In genomic region chr2:198004921-198005829, GRCh38 we compare ENCODE assay signal across 8 cellular contexts.
DNase-seq lines count a peak whose midpoint lies in the region; ATAC-seq, FAIRE-seq and TF ChIP-seq lines count a peak whose summit lies in the region.

No MANE protein-coding gene starts in this region.

- H2BK120ac ChIP-seq in neuronal stem cell (ENCODE audit: low read depth, low read length), result no peak overlapping the region

- intact Hi-C loops in heart left ventricle (cut with DNase I) (no loop called here), cardiac septum (cut with DNase I) (no loop called here)

- H3K27me3 ChIP-seq in heart left ventricle (no peaks in the 10 kb centered on the region), neuronal stem cell (ENCODE audit: control insufficient read depth in 3 of 3, insufficient read depth in 3 of 3, low read depth in 1 of 3, low read length in 3 of 3) (no peaks in the 10 kb centered on the region)

- no peak overlapping the region for H3K4me2 ChIP-seq in neuronal stem cell (ENCODE audit: insufficient read depth, low read length, poor library complexity, severe bottlenecking)

- no peak overlapping the region for H2BK12ac ChIP-seq in neuronal stem cell (ENCODE audit: low read length)

- H3K4me1 ChIP-seq in heart left ventricle (peaks cover 0 to 32% (median 11%) of the 10 kb centered on the region in 12 donors), neuronal stem cell (ENCODE audit: control insufficient read depth in 2 of 2, insufficient read depth in 1 of 2, low read depth in 1 of 2, low read length in 2 of 2) (no peaks in the 10 kb centered on the region)

- no peak overlapping the region for H3K18ac ChIP-seq in neuronal stem cell (ENCODE audit: low read length)

- H3K4me3 ChIP-seq in heart left ventricle, result no peak overlapping the region
- no peak overlapping the region for H3K4me3 ChIP-seq in neuronal stem cell (ENCODE audit: low read length in 2 of 2)

- no peaks in the 10 kb centered on the region for H3K79me1 ChIP-seq in neuronal stem cell (ENCODE audit: low read depth, low read length)

- H2AK5ac ChIP-seq in neuronal stem cell (ENCODE audit: low read depth, low read length), result no peak overlapping the region

- no peak for TF ChIP-seq CTCF in heart left ventricle (IDR thresholded peaks at IDR 0.05)

- ATAC-seq in heart left ventricle (peak in 3 of 4 donors; percentile 50 to 78 (median 57)), HG03103 (IDR thresholded peaks at IDR 0.05; ENCODE audit: low read depth, unreplicated experiment) (peak; percentile 64)

- H3K9me3 ChIP-seq in heart left ventricle (peaks cover 0 to 17% (median 2%) of the 10 kb centered on the region in 12 donors), neuronal stem cell (replicated peaks in 1 of 2; ENCODE audit: control insufficient read depth in 2 of 2, insufficient read depth in 1 of 2, low read depth in 1 of 2, low read length in 2 of 2) (no peaks in the 10 kb centered on the region)

- no peaks in the 10 kb centered on the region for H3K36me3 ChIP-seq in heart left ventricle
- no peaks in the 10 kb centered on the region for H3K36me3 ChIP-seq in neuronal stem cell (replicated peaks in 1 of 2; ENCODE audit: control insufficient read depth in 2 of 2, insufficient read depth in 2 of 2, low read length in 2 of 2)

- 74 to 78% (median 75%) methylated on average over 12 of the region's 12 CpGs for WGBS in heart left ventricle, 4 donors
- no CpG with 5 or more reads among the region's 12 CpGs for WGBS in neuronal stem cell (ENCODE audit: extremely low coverage in 2 of 2, insufficient read length in 2 of 2, insufficient replicate concordance in 1 of 2), 2 donors

- no peak overlapping the region for H3K14ac ChIP-seq in neuronal stem cell (ENCODE audit: low read length)

- H2AFZ ChIP-seq in neuronal stem cell (ENCODE audit: low read length), result no peak overlapping the region

- no peak overlapping the region for H4K91ac ChIP-seq in neuronal stem cell (ENCODE audit: low read depth, low read length, poor library complexity)

- TF ChIP-seq POLR2A in heart left ventricle (IDR thresholded peaks at IDR 0.05), result no peak

- DNase-seq in heart left ventricle (peak in 1 of 5 donors; percentile 64), cardiac septum (ENCODE audit: low spot score) (no peak), RCC 7860 (ENCODE audit: low spot score) (no peak), caudate nucleus (lab: John Stamatoyannopoulos, UW) (no peak), nucleus accumbens (lab: John Stamatoyannopoulos, UW) (no peak), neuronal stem cell (ENCODE audit: low spot score) (no peak)
- DNase-seq in activated naive CD4-positive, alpha-beta T cell treated with anti-CD3 and anti-CD28 coated beads, Interleukin-2, amount 50 U/mL, for 16 hours, result peak; percentile 39

- H3K27ac ChIP-seq in heart left ventricle (peak overlapping the region in 2 of 12 donors; percentile 11 to 22), caudate nucleus (ENCODE audit: low read depth, low read length) (no peak overlapping the region), neuronal stem cell (replicated peaks; ENCODE audit: low read length) (no peak overlapping the region)

- no peak for FAIRE-seq in RCC 7860 (lab: Jason Lieb, UNC)

- H2BK15ac ChIP-seq in neuronal stem cell (ENCODE audit: low read length), result no peak overlapping the region

- H3K9ac ChIP-seq in neuronal stem cell (ENCODE audit: low read depth, low read length, poor library complexity), result no peak overlapping the region

- H3K23ac ChIP-seq in neuronal stem cell (ENCODE audit: low read depth, low read length, poor library complexity), result no peak overlapping the region

- H2BK5ac ChIP-seq in neuronal stem cell (ENCODE audit: low read length), result no peak overlapping the region

- H4K8ac ChIP-seq in neuronal stem cell (ENCODE audit: low read depth, low read length), result no peak overlapping the region

- no peak overlapping the region for H3K4ac ChIP-seq in neuronal stem cell (ENCODE audit: low read length)
